In genomic region chr16:4859190-4859899, GRCh38 we compare ENCODE assay signal across 1 cellular context.
A peak's percentile ranks its signal among the peaks of the same experiment; 100 is the strongest.
TF ChIP-seq lines count a peak whose summit lies in the region.

No MANE protein-coding gene starts in this region.

TF ChIP-seq in K562, 482 proteins besides CTCF, POLR2A, EP300 and RAD21:
- TF ChIP-seq ZNF431 (CRISPR knock-in tag; IDR thresholded peaks at IDR 0.05) (no peak), TFE3 (CRISPR knock-in tag; IDR thresholded peaks at IDR 0.05) (peak; percentile 58; the same call in 1 of the 2 replicates)
